17 cellular contexts compared by ENCODE assay signal in the genomic region with DNA sequence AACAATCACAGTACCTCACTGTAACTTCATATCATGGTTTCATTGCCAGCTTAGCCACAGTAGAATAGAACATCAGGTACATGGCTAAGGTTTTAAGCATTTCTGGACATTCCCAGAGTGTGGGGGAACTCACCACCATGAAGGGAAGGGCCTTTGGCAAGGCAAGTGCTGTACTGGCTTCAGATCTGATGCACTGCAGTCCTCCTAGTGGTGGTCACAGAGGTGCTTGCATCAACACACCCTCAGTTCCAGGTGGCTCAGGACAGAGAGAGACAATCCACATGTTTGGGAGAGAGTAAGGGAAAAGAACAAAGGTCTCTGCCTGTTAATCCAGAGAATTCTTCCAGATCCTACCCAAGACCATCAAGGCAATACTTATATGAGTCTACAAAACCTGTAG.
"Had no signal": no experiment of that assay in that cellular context is flagged by ENCODE, and none has a peak within 500 bp of the region (broad histone marks: within the 10 kb centered on the region; RNA-seq: fewer than 3 reads in every experiment).

No MANE protein-coding gene starts in this region.

- H3K27ac Mint-ChIP-seq: activated CD8-positive, alpha-beta T cell treated with anti-CD3 and anti-CD28 coated beads for 36 hours; activated naive CD4-positive, alpha-beta T cell treated with anti-CD3 and anti-CD28 coated beads, Interleukin-2, amount 50 U/mL, for 24 hours; brain; immature natural killer cell; natural killer cell treated with Interleukin-12 subunit alpha and Interleukin-12 subunit beta and Interleukin-15 and Interleukin-18, amount 100 ng/mL, for 72 hours; stimulated activated naive CD8-positive, alpha-beta T cell treated with anti-CD3 and anti-CD28 coated beads, Interleukin-15, Interleukin-2, amounts not matched to agents 100 ng/mL and 50 ng/mL, for 24 hours; type B pancreatic cell had no signal

- H3K27me3 Mint-ChIP-seq: activated CD8-positive, alpha-beta T cell treated with anti-CD3 and anti-CD28 coated beads for 36 hours; activated naive CD4-positive, alpha-beta T cell treated with anti-CD3 and anti-CD28 coated beads, Interleukin-2, amount 50 U/mL, for 24 hours; brain; natural killer cell treated with Interleukin-12 subunit alpha and Interleukin-12 subunit beta and Interleukin-15 and Interleukin-18, amount 100 ng/mL, for 72 hours; stimulated activated naive CD8-positive, alpha-beta T cell treated with anti-CD3 and anti-CD28 coated beads, Interleukin-15, Interleukin-2, amounts not matched to agents 100 ng/mL and 50 ng/mL, for 24 hours; type B pancreatic cell had no signal

- ATAC-seq: activated CD8-positive, alpha-beta T cell treated with anti-CD3 and anti-CD28 coated beads for 36 hours; natural killer cell treated with Interleukin-12 subunit alpha and Interleukin-12 subunit beta and Interleukin-15 and Interleukin-18, amount 100 ng/mL, for 72 hours; right cardiac atrium had no signal

- H3K27ac ChIP-seq: coronary artery had no signal

- H3K4me3 Mint-ChIP-seq: activated CD8-positive, alpha-beta T cell treated with anti-CD3 and anti-CD28 coated beads for 36 hours; activated naive CD4-positive, alpha-beta T cell treated with anti-CD3 and anti-CD28 coated beads, Interleukin-2, amount 50 U/mL, for 24 hours; brain; immature natural killer cell; natural killer cell treated with Interleukin-12 subunit alpha and Interleukin-12 subunit beta and Interleukin-15 and Interleukin-18, amount 100 ng/mL, for 72 hours; stimulated activated naive CD8-positive, alpha-beta T cell treated with anti-CD3 and anti-CD28 coated beads, Interleukin-15, Interleukin-2, amounts not matched to agents 100 ng/mL and 50 ng/mL, for 24 hours; type B pancreatic cell had no signal

- H3K4me3 ChIP-seq: coronary artery had no signal

- H3K36me3 Mint-ChIP-seq: activated naive CD4-positive, alpha-beta T cell treated with anti-CD3 and anti-CD28 coated beads, Interleukin-2, amount 50 U/mL, for 24 hours; brain; type B pancreatic cell had no signal

- DNase-seq: activated CD4-positive, alpha-beta T cell treated with anti-CD3 and anti-CD28 coated beads for 48 hours; activated CD8-positive, alpha-beta T cell treated with anti-CD3 and anti-CD28 coated beads for 36 hours; activated effector memory CD4-positive, alpha-beta T cell treated with anti-CD3 and anti-CD28 coated beads, Interleukin-2, amount 50 U/mL, for 16 hours; activated T-cell treated with anti-CD3 and anti-CD28 coated beads, Interleukin-2, amount 50 U/mL, for 48 hours; amniotic stem cell; central memory CD4-positive, alpha-beta T cell; foreskin melanocyte; immature natural killer cell; nucleus accumbens; posterior cingulate gyrus; right cardiac atrium had no signal

- H3K4me1 Mint-ChIP-seq: activated naive CD4-positive, alpha-beta T cell treated with anti-CD3 and anti-CD28 coated beads, Interleukin-2, amount 50 U/mL, for 24 hours; brain; immature natural killer cell had no signal
